In the genomic region with DNA sequence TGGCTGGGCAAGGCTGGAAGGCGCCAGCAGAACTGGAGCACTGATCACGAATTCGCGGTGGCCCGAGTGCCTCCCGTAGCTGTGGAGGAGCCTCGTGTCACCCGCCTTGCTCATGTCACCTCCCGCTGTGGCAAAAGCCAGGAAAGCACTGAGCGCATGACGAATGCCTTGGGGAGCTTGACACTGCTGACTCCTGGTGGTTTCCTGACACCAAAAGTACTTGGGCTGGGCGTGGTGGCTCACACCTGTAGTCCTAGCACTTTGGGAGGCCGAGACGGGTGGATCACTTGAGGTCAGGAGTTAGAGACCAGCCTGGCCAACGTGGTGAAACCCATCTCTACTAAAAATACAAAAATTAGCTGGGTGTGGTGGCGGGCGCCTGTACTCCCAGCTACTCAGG, we compare ENCODE assay signal across 2 cellular contexts.
TF ChIP-seq lines count a peak whose summit lies in the region.
"Not testable (repeated sequence)": the region's sequence is repeated elsewhere in the genome, so short reads cannot be mapped to it uniquely, and the experiment has no call there.

No MANE protein-coding gene starts in this region.

TF ChIP-seq in K562, 482 proteins besides CTCF, POLR2A, EP300 and RAD21:
- TF ChIP-seq NFIC (IDR thresholded peaks at IDR 0.05) (0 out of 2 replicates have a peak, but pooled peaks have one; percentile 12), L3MBTL2 (IDR thresholded peaks at IDR 0.05) (peak; percentile 28; the same call in 1 of the 2 replicates)
- TF ChIP-seq, protein P1, sequence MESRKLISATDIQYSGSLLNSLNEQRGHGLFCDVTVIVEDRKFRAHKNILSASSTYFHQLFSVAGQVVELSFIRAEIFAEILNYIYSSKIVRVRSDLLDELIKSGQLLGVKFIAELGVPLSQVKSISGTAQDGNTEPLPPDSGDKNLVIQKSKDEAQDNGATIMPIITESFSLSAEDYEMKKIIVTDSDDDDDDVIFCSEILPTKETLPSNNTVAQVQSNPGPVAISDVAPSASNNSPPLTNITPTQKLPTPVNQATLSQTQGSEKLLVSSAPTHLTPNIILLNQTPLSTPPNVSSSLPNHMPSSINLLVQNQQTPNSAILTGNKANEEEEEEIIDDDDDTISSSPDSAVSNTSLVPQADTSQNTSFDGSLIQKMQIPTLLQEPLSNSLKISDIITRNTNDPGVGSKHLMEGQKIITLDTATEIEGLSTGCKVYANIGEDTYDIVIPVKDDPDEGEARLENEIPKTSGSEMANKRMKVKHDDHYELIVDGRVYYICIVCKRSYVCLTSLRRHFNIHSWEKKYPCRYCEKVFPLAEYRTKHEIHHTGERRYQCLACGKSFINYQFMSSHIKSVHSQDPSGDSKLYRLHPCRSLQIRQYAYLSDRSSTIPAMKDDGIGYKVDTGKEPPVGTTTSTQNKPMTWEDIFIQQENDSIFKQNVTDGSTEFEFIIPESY (CRISPR knock-in tag; IDR thresholded peaks at IDR 0.05), result 0 out of 2 replicates have a peak, but pooled peaks have one; percentile 41
TF ChIP-seq in K562: peak in this region for 3; not testable (repeated sequence) for 479.

TF ChIP-seq in HepG2, 621 proteins besides CTCF, POLR2A, EP300 and RAD21:
- TF ChIP-seq KDM1A (CRISPR knock-in tag; IDR thresholded peaks at IDR 0.05) (peak; percentile 39; the same call in 1 of the 2 replicates), NONO (IDR thresholded peaks at IDR 0.05) (peak; percentile 7; the same call in 1 of the 2 replicates), ADNP (CRISPR knock-in tag; IDR thresholded peaks at IDR 0.05) (0 out of 2 replicates have a peak, but pooled peaks have one; percentile 19), STAG1 (CRISPR knock-in tag; IDR thresholded peaks at IDR 0.05) (peak; percentile 69), ZMYM2 (CRISPR knock-in tag; IDR thresholded peaks at IDR 0.05) (0 out of 2 replicates have a peak, but pooled peaks have one; percentile 25), SKI (IDR thresholded peaks at IDR 0.05; ENCODE audit: partially characterized antibody) (peak; percentile 27), SAP130 (CRISPR knock-in tag; IDR thresholded peaks at IDR 0.05; ENCODE audit: low read depth) (peak; percentile 48; the same call in 1 of the 2 replicates), NBN (conservative IDR thresholded peaks at IDR 0.05) (0 out of 2 replicates have a peak, but pooled peaks have one; percentile 19), ZBTB38 (CRISPR knock-in tag; IDR thresholded peaks at IDR 0.05) (0 out of 2 replicates have a peak, but pooled peaks have one; percentile 30), ZNF460 (CRISPR knock-in tag; IDR thresholded peaks at IDR 0.05; ENCODE audit: borderline replicate concordance) (peak; percentile 91), MYC (CRISPR knock-in tag; IDR thresholded peaks at IDR 0.05; ENCODE audit: borderline replicate concordance) (peak; percentile 37; the same call in 1 of the 2 replicates), CREB1 (IDR thresholded peaks at IDR 0.05) (peak; percentile 51; the same call in 1 of the 2 replicates), FOXP1 (IDR thresholded peaks at IDR 0.05) (peak; percentile 35; the same call in 1 of the 2 replicates), ZMYM3 (CRISPR knock-in tag; IDR thresholded peaks at IDR 0.05) (peak; percentile 21; the same call in 1 of the 2 replicates), NFKB2 (CRISPR knock-in tag; IDR thresholded peaks at IDR 0.05; ENCODE audit: borderline replicate concordance) (peak; percentile 41; the same call in 1 of the 2 replicates), SALL1 (CRISPR knock-in tag; IDR thresholded peaks at IDR 0.05) (0 out of 2 replicates have a peak, but pooled peaks have one; percentile 14)
- not testable (repeated sequence) for TF ChIP-seq NONO (CRISPR knock-in tag; conservative IDR thresholded peaks at IDR 0.05); CREB1 (CRISPR knock-in tag; IDR thresholded peaks at IDR 0.05); FOXP1 (CRISPR knock-in tag; IDR thresholded peaks at IDR 0.05)
- TF ChIP-seq, protein P2, sequence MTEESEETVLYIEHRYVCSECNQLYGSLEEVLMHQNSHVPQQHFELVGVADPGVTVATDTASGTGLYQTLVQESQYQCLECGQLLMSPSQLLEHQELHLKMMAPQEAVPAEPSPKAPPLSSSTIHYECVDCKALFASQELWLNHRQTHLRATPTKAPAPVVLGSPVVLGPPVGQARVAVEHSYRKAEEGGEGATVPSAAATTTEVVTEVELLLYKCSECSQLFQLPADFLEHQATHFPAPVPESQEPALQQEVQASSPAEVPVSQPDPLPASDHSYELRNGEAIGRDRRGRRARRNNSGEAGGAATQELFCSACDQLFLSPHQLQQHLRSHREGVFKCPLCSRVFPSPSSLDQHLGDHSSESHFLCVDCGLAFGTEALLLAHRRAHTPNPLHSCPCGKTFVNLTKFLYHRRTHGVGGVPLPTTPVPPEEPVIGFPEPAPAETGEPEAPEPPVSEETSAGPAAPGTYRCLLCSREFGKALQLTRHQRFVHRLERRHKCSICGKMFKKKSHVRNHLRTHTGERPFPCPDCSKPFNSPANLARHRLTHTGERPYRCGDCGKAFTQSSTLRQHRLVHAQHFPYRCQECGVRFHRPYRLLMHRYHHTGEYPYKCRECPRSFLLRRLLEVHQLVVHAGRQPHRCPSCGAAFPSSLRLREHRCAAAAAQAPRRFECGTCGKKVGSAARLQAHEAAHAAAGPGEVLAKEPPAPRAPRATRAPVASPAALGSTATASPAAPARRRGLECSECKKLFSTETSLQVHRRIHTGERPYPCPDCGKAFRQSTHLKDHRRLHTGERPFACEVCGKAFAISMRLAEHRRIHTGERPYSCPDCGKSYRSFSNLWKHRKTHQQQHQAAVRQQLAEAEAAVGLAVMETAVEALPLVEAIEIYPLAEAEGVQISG (CRISPR knock-in tag; IDR thresholded peaks at IDR 0.05), result peak; percentile 10; the same call in 1 of the 2 replicates
- TF ChIP-seq, protein P1 (CRISPR knock-in tag; IDR thresholded peaks at IDR 0.05), result peak; percentile 72
- TF ChIP-seq, protein P3, sequence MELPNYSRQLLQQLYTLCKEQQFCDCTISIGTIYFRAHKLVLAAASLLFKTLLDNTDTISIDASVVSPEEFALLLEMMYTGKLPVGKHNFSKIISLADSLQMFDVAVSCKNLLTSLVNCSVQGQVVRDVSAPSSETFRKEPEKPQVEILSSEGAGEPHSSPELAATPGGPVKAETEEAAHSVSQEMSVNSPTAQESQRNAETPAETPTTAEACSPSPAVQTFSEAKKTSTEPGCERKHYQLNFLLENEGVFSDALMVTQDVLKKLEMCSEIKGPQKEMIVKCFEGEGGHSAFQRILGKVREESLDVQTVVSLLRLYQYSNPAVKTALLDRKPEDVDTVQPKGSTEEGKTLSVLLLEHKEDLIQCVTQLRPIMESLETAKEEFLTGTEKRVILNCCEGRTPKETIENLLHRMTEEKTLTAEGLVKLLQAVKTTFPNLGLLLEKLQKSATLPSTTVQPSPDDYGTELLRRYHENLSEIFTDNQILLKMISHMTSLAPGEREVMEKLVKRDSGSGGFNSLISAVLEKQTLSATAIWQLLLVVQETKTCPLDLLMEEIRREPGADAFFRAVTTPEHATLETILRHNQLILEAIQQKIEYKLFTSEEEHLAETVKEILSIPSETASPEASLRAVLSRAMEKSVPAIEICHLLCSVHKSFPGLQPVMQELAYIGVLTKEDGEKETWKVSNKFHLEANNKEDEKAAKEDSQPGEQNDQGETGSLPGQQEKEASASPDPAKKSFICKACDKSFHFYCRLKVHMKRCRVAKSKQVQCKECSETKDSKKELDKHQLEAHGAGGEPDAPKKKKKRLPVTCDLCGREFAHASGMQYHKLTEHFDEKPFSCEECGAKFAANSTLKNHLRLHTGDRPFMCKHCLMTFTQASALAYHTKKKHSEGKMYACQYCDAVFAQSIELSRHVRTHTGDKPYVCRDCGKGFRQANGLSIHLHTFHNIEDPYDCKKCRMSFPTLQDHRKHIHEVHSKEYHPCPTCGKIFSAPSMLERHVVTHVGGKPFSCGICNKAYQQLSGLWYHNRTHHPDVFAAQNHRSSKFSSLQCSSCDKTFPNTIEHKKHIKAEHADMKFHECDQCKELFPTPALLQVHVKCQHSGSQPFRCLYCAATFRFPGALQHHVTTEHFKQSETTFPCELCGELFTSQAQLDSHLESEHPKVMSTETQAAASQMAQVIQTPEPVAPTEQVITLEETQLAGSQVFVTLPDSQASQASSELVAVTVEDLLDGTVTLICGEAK (IDR thresholded peaks at IDR 0.05), result 0 out of 2 replicates have a peak, but pooled peaks have one; percentile 6
- TF ChIP-seq, protein P3 (CRISPR knock-in tag; IDR thresholded peaks at IDR 0.05), result not testable (repeated sequence)
- TF ChIP-seq, protein P4, sequence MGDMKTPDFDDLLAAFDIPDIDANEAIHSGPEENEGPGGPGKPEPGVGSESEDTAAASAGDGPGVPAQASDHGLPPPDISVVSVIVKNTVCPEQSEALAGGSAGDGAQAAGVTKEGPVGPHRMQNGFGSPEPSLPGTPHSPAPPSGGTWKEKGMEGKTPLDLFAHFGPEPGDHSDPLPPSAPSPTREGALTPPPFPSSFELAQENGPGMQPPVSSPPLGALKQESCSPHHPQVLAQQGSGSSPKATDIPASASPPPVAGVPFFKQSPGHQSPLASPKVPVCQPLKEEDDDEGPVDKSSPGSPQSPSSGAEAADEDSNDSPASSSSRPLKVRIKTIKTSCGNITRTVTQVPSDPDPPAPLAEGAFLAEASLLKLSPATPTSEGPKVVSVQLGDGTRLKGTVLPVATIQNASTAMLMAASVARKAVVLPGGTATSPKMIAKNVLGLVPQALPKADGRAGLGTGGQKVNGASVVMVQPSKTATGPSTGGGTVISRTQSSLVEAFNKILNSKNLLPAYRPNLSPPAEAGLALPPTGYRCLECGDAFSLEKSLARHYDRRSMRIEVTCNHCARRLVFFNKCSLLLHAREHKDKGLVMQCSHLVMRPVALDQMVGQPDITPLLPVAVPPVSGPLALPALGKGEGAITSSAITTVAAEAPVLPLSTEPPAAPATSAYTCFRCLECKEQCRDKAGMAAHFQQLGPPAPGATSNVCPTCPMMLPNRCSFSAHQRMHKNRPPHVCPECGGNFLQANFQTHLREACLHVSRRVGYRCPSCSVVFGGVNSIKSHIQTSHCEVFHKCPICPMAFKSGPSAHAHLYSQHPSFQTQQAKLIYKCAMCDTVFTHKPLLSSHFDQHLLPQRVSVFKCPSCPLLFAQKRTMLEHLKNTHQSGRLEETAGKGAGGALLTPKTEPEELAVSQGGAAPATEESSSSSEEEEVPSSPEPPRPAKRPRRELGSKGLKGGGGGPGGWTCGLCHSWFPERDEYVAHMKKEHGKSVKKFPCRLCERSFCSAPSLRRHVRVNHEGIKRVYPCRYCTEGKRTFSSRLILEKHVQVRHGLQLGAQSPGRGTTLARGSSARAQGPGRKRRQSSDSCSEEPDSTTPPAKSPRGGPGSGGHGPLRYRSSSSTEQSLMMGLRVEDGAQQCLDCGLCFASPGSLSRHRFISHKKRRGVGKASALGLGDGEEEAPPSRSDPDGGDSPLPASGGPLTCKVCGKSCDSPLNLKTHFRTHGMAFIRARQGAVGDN (CRISPR knock-in tag; IDR thresholded peaks at IDR 0.05), result peak; percentile 54
- TF ChIP-seq, protein P5, sequence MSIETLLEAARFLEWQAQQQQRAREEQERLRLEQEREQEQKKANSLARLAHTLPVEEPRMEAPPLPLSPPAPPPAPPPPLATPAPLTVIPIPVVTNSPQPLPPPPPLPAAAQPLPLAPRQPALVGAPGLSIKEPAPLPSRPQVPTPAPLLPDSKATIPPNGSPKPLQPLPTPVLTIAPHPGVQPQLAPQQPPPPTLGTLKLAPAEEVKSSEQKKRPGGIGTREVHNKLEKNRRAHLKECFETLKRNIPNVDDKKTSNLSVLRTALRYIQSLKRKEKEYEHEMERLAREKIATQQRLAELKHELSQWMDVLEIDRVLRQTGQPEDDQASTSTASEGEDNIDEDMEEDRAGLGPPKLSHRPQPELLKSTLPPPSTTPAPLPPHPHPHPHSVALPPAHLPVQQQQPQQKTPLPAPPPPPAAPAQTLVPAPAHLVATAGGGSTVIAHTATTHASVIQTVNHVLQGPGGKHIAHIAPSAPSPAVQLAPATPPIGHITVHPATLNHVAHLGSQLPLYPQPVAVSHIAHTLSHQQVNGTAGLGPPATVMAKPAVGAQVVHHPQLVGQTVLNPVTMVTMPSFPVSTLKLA (IDR thresholded peaks at IDR 0.05), result 0 out of 2 replicates have a peak, but pooled peaks have one; percentile 24
- TF ChIP-seq, protein P6, sequence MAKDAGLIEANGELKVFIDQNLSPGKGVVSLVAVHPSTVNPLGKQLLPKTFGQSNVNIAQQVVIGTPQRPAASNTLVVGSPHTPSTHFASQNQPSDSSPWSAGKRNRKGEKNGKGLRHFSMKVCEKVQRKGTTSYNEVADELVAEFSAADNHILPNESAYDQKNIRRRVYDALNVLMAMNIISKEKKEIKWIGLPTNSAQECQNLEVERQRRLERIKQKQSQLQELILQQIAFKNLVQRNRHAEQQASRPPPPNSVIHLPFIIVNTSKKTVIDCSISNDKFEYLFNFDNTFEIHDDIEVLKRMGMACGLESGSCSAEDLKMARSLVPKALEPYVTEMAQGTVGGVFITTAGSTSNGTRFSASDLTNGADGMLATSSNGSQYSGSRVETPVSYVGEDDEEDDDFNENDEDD (CRISPR knock-in tag; IDR thresholded peaks at IDR 0.05; ENCODE audit: borderline replicate concordance), result peak; percentile 35; the same call in 1 of the 2 replicates
